Comparison of ENCODE assay signal across 15 cellular contexts in genomic region chr1:55870076-55870475, GRCh38.
DNase-seq lines count a peak whose midpoint lies in the region; ATAC-seq and TF ChIP-seq lines count a peak whose summit lies in the region.
"Had no signal": no experiment of that assay in that cellular context is flagged by ENCODE, and none has a peak within 500 bp of the region (broad histone marks: within the 10 kb centered on the region; RNA-seq: fewer than 3 reads in every experiment).

No MANE protein-coding gene starts in this region.

- H3K27ac ChIP-seq in GM23248 (no peak overlapping the region), osteoblast (ENCODE audit: low read depth, low read length) (peak overlapping the region; percentile 9), esophagus squamous epithelium (no peak overlapping the region)
- H3K27ac ChIP-seq: KMS-11, Peyer's patch had no signal

- H4K20me1 ChIP-seq in GM23248 (ENCODE audit: insufficient read depth) (no peaks in the 10 kb centered on the region), osteoblast (ENCODE audit: insufficient read depth, low read length) (no peaks in the 10 kb centered on the region)

- no peak overlapping the region for H3K9ac ChIP-seq in GM23248
- H3K9ac ChIP-seq: KMS-11 had no signal

- H3K9me3 ChIP-seq in GM23248 (ENCODE audit: low read depth) (no peaks in the 10 kb centered on the region), osteoblast (ENCODE audit: low read depth, low read length) (no peaks in the 10 kb centered on the region), esophagus squamous epithelium (no peaks in the 10 kb centered on the region)
- H3K9me3 ChIP-seq: Peyer's patch had no signal

- peaks cover 16% of the 10 kb centered on the region; the same call in 1 of the 2 replicates for H3F3A ChIP-seq in GM23248 (ENCODE audit: insufficient read depth)

- in situ Hi-C loops in GM23248 (cut with MboI): no loop called here
- in situ Hi-C loops in astrocyte of the spinal cord (cut with HindIII; ENCODE audit: low sequenced_read_pairs): no loop called here

- no peaks in the 10 kb centered on the region for H3K9me2 ChIP-seq in GM23248 (ENCODE audit: insufficient read depth)

- DNase-seq in GM23248: peak; percentile 36
- DNase-seq in astrocyte of the spinal cord (ENCODE audit: low read depth, low spot score): peak; percentile 20
- DNase-seq in osteoblast (ENCODE audit: insufficient read length, low spot score, missing footprints): no peak
- no peak for DNase-seq in T-helper 1 cell
- no peak for DNase-seq in esophagus squamous epithelium (lab: John Stamatoyannopoulos, UW)
- no peak for DNase-seq in HuH-7.5 (ENCODE audit: low spot score)
- DNase-seq: GDM1, NCI-H187 treated with DMSO at 0.1 percent for 48 hours, NCI-H2171, NCI-H446 treated with DMSO at 0.1 percent for 48 hours, NCI-H748 treated with DMSO at 0.1 percent for 48 hours, Peyer's patch, SHP77 had no signal

- TF ChIP-seq CTCF in astrocyte of the spinal cord (IDR thresholded peaks at IDR 0.05; ENCODE audit: low read depth, low read length) (no peak), osteoblast (IDR thresholded peaks at IDR 0.05; ENCODE audit: extremely low read depth, low read depth, low read length) (no peak), esophagus squamous epithelium (IDR thresholded peaks at IDR 0.05) (no peak)

- H3K36me3 ChIP-seq in GM23248 (ENCODE audit: low read depth) (no peaks in the 10 kb centered on the region), osteoblast (ENCODE audit: insufficient read depth, low read length) (no peaks in the 10 kb centered on the region), esophagus squamous epithelium (no peaks in the 10 kb centered on the region)
- H3K36me3 ChIP-seq: Peyer's patch had no signal

- H3K4me1 ChIP-seq in GM23248 (ENCODE audit: insufficient read depth) (0 out of 2 replicates have a peak, but pooled peaks cover 6% of the 10 kb centered on the region), osteoblast (ENCODE audit: insufficient read depth, low read length) (peaks cover 22% of the 10 kb centered on the region), esophagus squamous epithelium (no peaks in the 10 kb centered on the region)
- H3K4me1 ChIP-seq: Peyer's patch had no signal

- H3K4me3 ChIP-seq in GM23248: no peak overlapping the region
- H3K4me3 ChIP-seq in astrocyte of the spinal cord (ENCODE audit: low read depth, low read length): no peak overlapping the region
- H3K4me3 ChIP-seq in osteoblast (ENCODE audit: insufficient read depth, low read length): no peak overlapping the region
- H3K4me3 ChIP-seq in esophagus squamous epithelium: no peak overlapping the region
- H3K4me3 ChIP-seq: Peyer's patch had no signal

- H3K27me3 ChIP-seq in GM23248 (replicated peaks; ENCODE audit: insufficient read depth): no peaks in the 10 kb centered on the region
- H3K27me3 ChIP-seq in osteoblast (ENCODE audit: insufficient read depth, low read length): no peaks in the 10 kb centered on the region
- no peaks in the 10 kb centered on the region for H3K27me3 ChIP-seq in esophagus squamous epithelium
- H3K27me3 ChIP-seq: Peyer's patch had no signal

- H3K79me2 ChIP-seq in GM23248 (ENCODE audit: insufficient read depth) (no peaks in the 10 kb centered on the region), osteoblast (ENCODE audit: insufficient read depth, low read length) (no peaks in the 10 kb centered on the region)

- TF ChIP-seq POLR2A in esophagus squamous epithelium (IDR thresholded peaks at IDR 0.05): no peak

- H3K4me2 ChIP-seq in GM23248 (ENCODE audit: unreplicated experiment) (no peak overlapping the region), osteoblast (ENCODE audit: insufficient read depth, low read length) (no peak overlapping the region)
- H3K4me2 ChIP-seq: KMS-11 had no signal

- intact Hi-C loops in esophagus squamous epithelium (cut with DNase I): no loop called here

- no peak for ATAC-seq in GM21526 (IDR thresholded peaks at IDR 0.05; ENCODE audit: low FRiP score, unreplicated experiment)

- H2AFZ ChIP-seq in GM23248 (no peak overlapping the region), osteoblast (ENCODE audit: low read length) (no peak overlapping the region)

Comparison
In these comparisons a context has a peak if more than half of its experiments do, and no peak if none do; other contexts are left out.
1. DNase-seq: peak in GM23248 (single experiment) and astrocyte of the spinal cord (single experiment); none in osteoblast (single experiment), T-helper 1 cell (0 of 5), esophagus squamous epithelium (single experiment) and HuH-7.5 (single experiment).